In the genomic region with DNA sequence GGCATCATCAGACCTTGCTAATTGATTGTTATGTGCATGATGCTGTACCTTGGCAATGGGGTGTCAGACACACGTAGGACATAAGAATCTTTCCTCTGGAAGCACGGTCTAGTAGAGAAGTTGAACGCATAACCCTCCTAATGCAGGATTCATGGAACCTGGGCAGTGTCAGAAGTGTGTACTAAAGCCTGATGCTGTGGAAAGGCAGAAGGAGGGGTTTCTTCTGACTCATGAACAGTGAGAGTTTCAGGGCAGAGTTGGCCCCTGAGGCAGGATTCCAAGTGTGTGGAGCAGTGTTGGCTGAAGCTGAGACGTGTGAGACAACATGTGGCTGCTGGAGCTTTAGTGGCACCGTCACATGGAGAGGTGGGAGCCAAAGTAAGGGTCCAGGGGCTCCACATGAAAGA, we compare ENCODE assay signal across 1 cellular context.
TF ChIP-seq lines count a peak whose summit lies in the region.

No MANE protein-coding gene starts in this region.

TF ChIP-seq in liver, 16 proteins besides CTCF, POLR2A, EP300 and RAD21 (continued from another document):
- TF ChIP-seq JUND (IDR thresholded peaks at IDR 0.05): no peak
TF ChIP-seq in liver: peak in this region for 0.
